ENCODE assay signal across 10 cellular contexts in the genomic region with DNA sequence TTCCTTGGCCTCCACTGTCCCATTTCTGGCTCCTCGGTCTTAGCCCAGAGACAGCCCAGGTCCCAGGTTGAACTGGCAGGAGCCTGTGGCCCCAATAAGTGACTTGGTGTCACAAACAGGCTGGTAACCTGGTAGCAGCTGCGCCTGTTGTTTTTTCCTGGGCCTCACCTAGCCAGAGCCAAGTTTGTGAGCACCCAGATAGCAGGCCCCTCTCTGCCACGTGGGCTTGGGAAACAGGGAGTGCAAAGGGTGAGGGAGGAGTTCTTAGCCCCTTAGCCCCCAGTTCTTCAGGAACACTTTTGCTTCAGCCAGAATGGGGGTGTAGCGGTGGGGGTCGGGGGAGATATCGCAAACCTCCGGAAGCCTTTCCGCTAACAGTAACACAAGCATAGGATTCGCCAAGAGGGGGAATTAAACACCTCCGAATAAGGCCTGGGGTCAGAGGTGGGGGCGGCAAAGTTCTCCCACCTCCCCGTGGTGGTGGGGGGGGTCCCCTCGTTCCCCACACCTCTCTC. TPM values are rescaled to one million over a fixed set of nuclear protein-coding genes. Genes with fewer than 3 reads are reported as not detected.
A peak's percentile ranks its signal among the peaks of the same experiment; 100 is the strongest.
DNase-seq lines count a peak whose midpoint lies in the region; ATAC-seq and TF ChIP-seq lines count a peak whose summit lies in the region.
"Had no signal": no experiment of that assay in that cellular context is flagged by ENCODE, and none has a peak within 500 bp of the region (broad histone marks: within the 10 kb centered on the region; RNA-seq: fewer than 3 reads in every experiment).

No MANE protein-coding gene starts in this region.

- intact Hi-C loops in Panc1 (cut with micrococcal nuclease; ENCODE audit: unreplicated experiment) (no loop called here), spleen (cut with DNase I; ENCODE audit: low total_unique reads) (no loop called here)

- H3K9me3 ChIP-seq in BE2C (no peaks in the 10 kb centered on the region), Panc1 (ENCODE audit: control insufficient read depth, insufficient read depth, low read depth, low read length) (no peaks in the 10 kb centered on the region), neuronal stem cell (replicated peaks in 1 of 2; ENCODE audit: control insufficient read depth in 2 of 2, insufficient read depth in 1 of 2, low read depth in 1 of 2, low read length in 2 of 2) (no peaks in the 10 kb centered on the region), spleen (no peaks in the 10 kb centered on the region), SK-N-SH (no peaks in the 10 kb centered on the region)

- peak overlapping the region; percentile 94 for H3K27ac ChIP-seq in Panc1 (ENCODE audit: low read length)
- no peak overlapping the region for H3K27ac ChIP-seq in neuronal stem cell (replicated peaks; ENCODE audit: low read length)
- H3K27ac ChIP-seq in spleen = no peak overlapping the region
- peak overlapping the region in 1 of 2 experiments; percentile 79; a peak in 3 of 4 replicates for H3K27ac ChIP-seq in SK-N-SH (ENCODE audit: low read depth in 2 of 2, low read length in 1 of 2)
- H3K27ac ChIP-seq: KMS-11, SK-N-MC had no signal

- no TSS peak for BruUV-seq in Panc1 (replicated peaks; lab: Mats Ljungman, UMichigan)

- H3K9ac ChIP-seq in neuronal stem cell (ENCODE audit: low read depth, low read length, poor library complexity) (no peak overlapping the region), SK-N-SH (no peak overlapping the region)
- H3K9ac ChIP-seq: KMS-11 had no signal

- H3K79me1 ChIP-seq in neuronal stem cell (ENCODE audit: low read depth, low read length) = no peaks in the 10 kb centered on the region

- H4K8ac ChIP-seq in neuronal stem cell (ENCODE audit: low read depth, low read length) = no peak overlapping the region

- H3F3A ChIP-seq in SK-N-SH (replicated peaks; ENCODE audit: insufficient read depth) = no peaks in the 10 kb centered on the region

- peak overlapping the region; percentile 70 for H3K4me3 ChIP-seq in BE2C (ENCODE audit: low read depth, low read length)
- H3K4me3 ChIP-seq in Panc1 (ENCODE audit: low read depth in 2 of 2, low read length in 2 of 2) = peak overlapping the region; percentile 58 to 77
- peak overlapping the region; percentile 62 for H3K4me3 ChIP-seq in fibroblast of villous mesenchyme (ENCODE audit: low read depth, low read length)
- H3K4me3 ChIP-seq in neuronal stem cell (ENCODE audit: low read length in 2 of 2) = no peak overlapping the region
- peak overlapping the region in 1 of 8 donors; percentile 64 for H3K4me3 ChIP-seq in spleen
- H3K4me3 ChIP-seq in SK-N-SH (ENCODE audit: low read depth in 2 of 2, low read length in 1 of 2) = no peak overlapping the region
- H3K4me3 ChIP-seq: SK-N-MC had no signal

- H3K14ac ChIP-seq in neuronal stem cell (ENCODE audit: low read length) = no peak overlapping the region

- POLR2A ChIA-PET in Panc1 (lab: Charles Lee) = no interaction called here
- POLR2A ChIA-PET in SK-N-SH (lab: Yijun Ruan, JAX) = no interaction called here

- TF ChIP-seq EP300 in SK-N-SH (IDR thresholded peaks at IDR 0.05; ENCODE audit: borderline replicate concordance in 1 of 2, low read depth in 1 of 2, low read length in 1 of 2) = no peak

- H2BK12ac ChIP-seq in neuronal stem cell (ENCODE audit: low read length) = no peak overlapping the region

- ATAC-seq in Panc1 = 0 out of 2 replicates have a peak, but pooled peaks have one; percentile 13
- ATAC-seq in HG02588 (IDR thresholded peaks at IDR 0.05; ENCODE audit: unreplicated experiment) = no peak

- peak overlapping the region; percentile 10 for H2AK5ac ChIP-seq in neuronal stem cell (ENCODE audit: low read depth, low read length)

- peaks cover 41% of the 10 kb centered on the region for H3K4me1 ChIP-seq in BE2C
- H3K4me1 ChIP-seq in Panc1 (ENCODE audit: control insufficient read depth, insufficient read depth, low read length) = peaks cover 57% of the 10 kb centered on the region
- H3K4me1 ChIP-seq in neuronal stem cell (ENCODE audit: control insufficient read depth in 2 of 2, insufficient read depth in 1 of 2, low read depth in 1 of 2, low read length in 2 of 2) = peaks cover 24 to 30% of the 10 kb centered on the region in 2 donors
- peaks cover 0 to 26% (median 15%) of the 10 kb centered on the region in 6 donors for H3K4me1 ChIP-seq in spleen
- H3K4me1 ChIP-seq in SK-N-SH (ENCODE audit: control insufficient read depth in 1 of 2, insufficient read depth in 2 of 2, low read depth in 1 of 2, low read length in 1 of 2) = peaks cover 14 to 33% of the 10 kb centered on the region in 2 experiments; a peak in 3 of 4 replicates

- TF ChIP-seq CTCF in BE2C (IDR thresholded peaks at IDR 0.05; ENCODE audit: low read depth, low read length) (no peak), Panc1 (IDR thresholded peaks at IDR 0.05) (no peak), fibroblast of villous mesenchyme (IDR thresholded peaks at IDR 0.05; ENCODE audit: insufficient read depth, low read depth, low read length) (no peak), spleen (IDR thresholded peaks at IDR 0.05 in 8 of 11, conservative IDR thresholded peaks at IDR 0.05 in 3 of 11) (no peak), SK-N-SH (IDR thresholded peaks at IDR 0.05) (no peak)

- H3K23ac ChIP-seq in neuronal stem cell (ENCODE audit: low read depth, low read length, poor library complexity) = peak overlapping the region; percentile 3

- H3K27me3 ChIP-seq in BE2C (no peaks in the 10 kb centered on the region), Panc1 (ENCODE audit: control insufficient read depth, insufficient read depth, low read length) (no peaks in the 10 kb centered on the region), neuronal stem cell (ENCODE audit: control insufficient read depth in 3 of 3, insufficient read depth in 3 of 3, low read depth in 1 of 3, low read length in 3 of 3) (peaks cover 7 to 43% (median 35%) of the 10 kb centered on the region in 3 experiments), spleen (replicated peaks in 1 of 7) (peaks cover 0 to 39% (median 29%) of the 10 kb centered on the region in 7 donors), SK-N-SH (ENCODE audit: insufficient read depth) (no peaks in the 10 kb centered on the region)

- CTCF ChIA-PET in Panc1 (lab: Charles Lee) (no interaction called here), SK-N-SH (lab: Yijun Ruan, JAX) (interaction anchor here (0.6 to 1.2 kb wide), 2 partner anchors 10 to 55 kb away, joined by 3 read pairs; no protein-coding TSS in a partner anchor)

- H2BK120ac ChIP-seq in neuronal stem cell (ENCODE audit: low read depth, low read length) = no peak overlapping the region

- no peak for TF ChIP-seq POLR2A in spleen (IDR thresholded peaks at IDR 0.05)

- H3K18ac ChIP-seq in neuronal stem cell (ENCODE audit: low read length) = peak overlapping the region; percentile 89

- H2AFZ ChIP-seq in neuronal stem cell (ENCODE audit: low read length) (peak overlapping the region; percentile 84), SK-N-SH (ENCODE audit: low read depth) (no peak overlapping the region)

- H3K4ac ChIP-seq in neuronal stem cell (ENCODE audit: low read length) = no peak overlapping the region

- H3K9me2 ChIP-seq in SK-N-SH = no peaks in the 10 kb centered on the region

- DNase-seq in BE2C = no peak
- no peak for DNase-seq in Panc1 (ENCODE audit: low read depth, low spot score)
- DNase-seq in fibroblast of villous mesenchyme (ENCODE audit: low read depth) = no peak
- DNase-seq in neuronal stem cell (ENCODE audit: low spot score) = no peak
- DNase-seq in effector CD4-positive, alpha-beta T cell = no peak
- no peak for DNase-seq in spleen
- no peak for DNase-seq in SK-N-SH

- H3K4me2 ChIP-seq in neuronal stem cell (ENCODE audit: insufficient read depth, low read length, poor library complexity, severe bottlenecking) = peak overlapping the region; percentile 100
- H3K4me2 ChIP-seq in SK-N-SH = no peak overlapping the region
- H3K4me2 ChIP-seq: KMS-11 had no signal

- no peak for TF ChIP-seq RAD21 in SK-N-SH (IDR thresholded peaks at IDR 0.05; ENCODE audit: low read length)

- in situ Hi-C loops in Panc1 (cut with HindIII; ENCODE audit: low pct_unique_long_range_greater_than_20kb, low sequenced_read_pairs) = no loop called here

- no peaks in the 10 kb centered on the region for H3K79me2 ChIP-seq in SK-N-SH (ENCODE audit: insufficient read depth)

- peak overlapping the region; percentile 100 for H2BK15ac ChIP-seq in neuronal stem cell (ENCODE audit: low read length)

- H2BK5ac ChIP-seq in neuronal stem cell (ENCODE audit: low read length) = peak overlapping the region; percentile 59

- H3K36me3 ChIP-seq in BE2C (no peaks in the 10 kb centered on the region), Panc1 (ENCODE audit: control insufficient read depth, insufficient read depth, low read length) (no peaks in the 10 kb centered on the region; the same call in 1 of the 2 replicates), neuronal stem cell (replicated peaks in 1 of 2; ENCODE audit: control insufficient read depth in 2 of 2, insufficient read depth in 2 of 2, low read length in 2 of 2) (no peaks in the 10 kb centered on the region), spleen (no peaks in the 10 kb centered on the region), SK-N-SH (replicated peaks in 1 of 2; ENCODE audit: control insufficient read depth in 1 of 2, insufficient read depth in 2 of 2, low read length in 1 of 2) (no peaks in the 10 kb centered on the region)

- no peaks in the 10 kb centered on the region for H4K20me1 ChIP-seq in SK-N-SH (ENCODE audit: insufficient read depth)

- no peak overlapping the region for H4K91ac ChIP-seq in neuronal stem cell (ENCODE audit: low read depth, low read length, poor library complexity)

- WGBS in neuronal stem cell (ENCODE audit: extremely low coverage in 2 of 2, insufficient read length in 2 of 2, insufficient replicate concordance in 1 of 2), 2 donors = no CpG with 5 or more reads among the region's 13 CpGs
- 65 to 74% (median 67%) methylated on average over 12 to 13 of the region's 13 CpGs for WGBS in spleen, 5 donors
- 76% methylated on average over 12 of the region's 13 CpGs for WGBS in SK-N-SH (ENCODE audit: low lambda C conversion rate)

RNA-seq across cellular contexts. Expression of a gene that starts 0.8 kb away (rescaled TPM):
- 1.8 TPM for polyA plus RNA-seq in BE2C (2012; ENCODE audit: insufficient read depth, insufficient read length, low read depth)
- total RNA-seq in Panc1 (2021; ENCODE audit: unreplicated experiment) (12.9 TPM), fibroblast of villous mesenchyme (2.6 and 4.3 TPM in 2 replicates), spleen (under 1 TPM in 4 of 7 donors, not detected in 3; 0.05 to 0.27 (median 0.19) TPM)
- polyA plus RNA-seq in Panc1 (2012; ENCODE audit: insufficient read length) = 11.4 TPM
- polyA plus RNA-seq in neuronal stem cell (2013, experiment 1 of 2) = 0.39 TPM
- 0.39 TPM for polyA plus RNA-seq in neuronal stem cell (2013, experiment 2 of 2)
- polyA plus RNA-seq in spleen (under 1 TPM; 0.11 to 0.17 (median 0.13) TPM), SK-N-SH (2012; rRNA removed) (not detected in 2 replicates)
- not detected in 2 replicates for polyA plus RNA-seq in SK-N-SH (2012; cell fraction: cytosol; rRNA removed)
- polyA plus RNA-seq in SK-N-SH (2012; cell fraction: nucleus; rRNA removed) = not detected in 2 replicates

RNA-seq across cellular contexts. Expression of a gene that starts 31.5 kb away (rescaled TPM):
- polyA plus RNA-seq in BE2C (2012; ENCODE audit: insufficient read depth, insufficient read length, low read depth) = 0.56 TPM
- not detected for total RNA-seq in Panc1 (2021; ENCODE audit: unreplicated experiment)
- polyA plus RNA-seq in Panc1 (2012; ENCODE audit: insufficient read length) = not detected
- 0.32 TPM in 1 of 2 replicates, not detected in the other for total RNA-seq in fibroblast of villous mesenchyme
- polyA plus RNA-seq in neuronal stem cell (2013, experiment 1 of 2) = 2.2 TPM
- polyA plus RNA-seq in neuronal stem cell (2013, experiment 2 of 2) = 2.8 TPM
- not detected for total RNA-seq in spleen
- polyA plus RNA-seq in spleen = under 1 TPM in 1 of 3 donors, not detected in 2; 0.11 TPM
- 0.77 and 0.88 TPM in 2 replicates for polyA plus RNA-seq in SK-N-SH (2012; rRNA removed)
- polyA plus RNA-seq in SK-N-SH (2012; cell fraction: cytosol; rRNA removed) = 0.68 and 1.3 TPM in 2 replicates
- polyA plus RNA-seq in SK-N-SH (2012; cell fraction: nucleus; rRNA removed) = 0.29 and 0.39 TPM in 2 replicates

RNA-seq across cellular contexts. Expression of a gene that starts 53.1 kb away (rescaled TPM):
- 8.1 TPM for polyA plus RNA-seq in BE2C (2012; ENCODE audit: insufficient read depth, insufficient read length, low read depth)
- 1.4 TPM for total RNA-seq in Panc1 (2021; ENCODE audit: unreplicated experiment)
- polyA plus RNA-seq in Panc1 (2012; ENCODE audit: insufficient read length) = 0.93 TPM
- not detected in 2 replicates for total RNA-seq in fibroblast of villous mesenchyme
- 1.2 TPM for polyA plus RNA-seq in neuronal stem cell (2013, experiment 1 of 2)
- 1.3 TPM for polyA plus RNA-seq in neuronal stem cell (2013, experiment 2 of 2)
- total RNA-seq in spleen = 1 to 10 TPM; 1.2 to 2.6 (median 1.9) TPM
- polyA plus RNA-seq in spleen = under 1 TPM; 0.70 to 0.87 (median 0.83) TPM
- 1.0 and 1.2 TPM in 2 replicates for polyA plus RNA-seq in SK-N-SH (2012; rRNA removed)
- 0.51 and 0.79 TPM in 2 replicates for polyA plus RNA-seq in SK-N-SH (2012; cell fraction: cytosol; rRNA removed)
- 2.2 and 2.4 TPM in 2 replicates for polyA plus RNA-seq in SK-N-SH (2012; cell fraction: nucleus; rRNA removed)

Comparison
In these comparisons a context has a peak if more than half of its experiments do, and no peak if none do; other contexts are left out.
1. H3K4me3 ChIP-seq: peak in BE2C (single experiment), Panc1 (2 of 2) and fibroblast of villous mesenchyme (single experiment); none in neuronal stem cell (0 of 2) and SK-N-SH (0 of 2).